18 cellular contexts compared by ENCODE assay signal in the genomic region with DNA sequence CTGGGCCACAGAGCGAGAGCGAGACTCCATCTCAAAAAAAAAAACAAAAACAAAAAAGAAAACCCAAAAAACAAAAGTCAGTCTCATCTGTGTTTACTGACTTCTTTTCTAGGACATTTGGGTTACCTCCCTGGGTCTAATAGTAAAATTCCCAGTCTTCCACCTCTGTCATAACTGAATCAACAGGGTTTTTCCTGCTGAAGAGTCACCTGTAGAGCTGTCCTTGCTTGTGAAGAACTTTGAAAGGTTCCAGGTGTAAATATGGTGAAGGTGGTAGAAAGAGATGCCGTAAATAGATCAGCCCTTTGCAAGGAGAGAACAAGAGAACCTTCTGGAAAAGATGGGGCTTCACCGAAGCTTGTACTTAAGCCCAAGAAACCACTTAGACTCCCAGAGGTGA.
"Had no signal": no experiment of that assay in that cellular context is flagged by ENCODE, and none has a peak within 500 bp of the region (broad histone marks: within the 10 kb centered on the region; RNA-seq: fewer than 3 reads in every experiment).

No MANE protein-coding gene starts in this region.

- H3K36me3 ChIP-seq: gastroesophageal sphincter had no signal

- DNase-seq: dermis blood vessel endothelial cell; dorsolateral prefrontal cortex; effector CD4-positive, alpha-beta T cell; effector memory CD4-positive, alpha-beta T cell; foreskin melanocyte; head of caudate nucleus; heart right ventricle; hippocampal formation; left cardiac atrium; left ventricle myocardium superior; lower lobe of right lung; mesenchymal stem cell; mucosa of descending colon had no signal

- H3K27ac ChIP-seq: coronary artery, heart right ventricle, left lung, lower lobe of right lung had no signal

- H3K4me3 ChIP-seq: coronary artery, dorsolateral prefrontal cortex, esophagus muscularis mucosa, gastroesophageal sphincter, heart right ventricle, left lung, lower lobe of right lung, mucosa of descending colon had no signal

- H3K9me3 Mint-ChIP-seq: mesothelial cell of epicardium had no signal

- H3K27ac Mint-ChIP-seq: mesothelial cell of epicardium had no signal

- H3K9me3 ChIP-seq: esophagus muscularis mucosa, gastroesophageal sphincter, heart right ventricle, left lung, lower lobe of right lung, mucosa of descending colon had no signal

- H3K36me3 Mint-ChIP-seq: mesothelial cell of epicardium had no signal

- H3K27me3 ChIP-seq: dorsolateral prefrontal cortex, esophagus muscularis mucosa, gastroesophageal sphincter had no signal

- ATAC-seq: gastroesophageal sphincter, heart right ventricle, left cardiac atrium, left lung, left ventricle myocardium superior, lower lobe of right lung, mucosa of descending colon had no signal

- H3K4me3 Mint-ChIP-seq: mesothelial cell of epicardium had no signal
